In genomic region chr20:26010224-26010941, GRCh38 we compare ENCODE assay signal across 8 cellular contexts.
DNase-seq lines count a peak whose midpoint lies in the region; ATAC-seq and TF ChIP-seq lines count a peak whose summit lies in the region.
"Not testable (repeated sequence)": the region's sequence is repeated elsewhere in the genome, so short reads cannot be mapped to it uniquely, and the experiment has no call there.

No MANE protein-coding gene starts in this region.

- H3K4me3 Mint-ChIP-seq in activated T-cell treated with anti-CD3 and anti-CD28 coated beads, Interleukin-2, amount 50 U/mL, for 4 hours = peak overlapping the region; percentile 97

- H2AFZ ChIP-seq in OCI-LY1 (ENCODE audit: low read length) = not testable (repeated sequence)

- WGBS in sigmoid colon, 2 donors = 6 to 13% methylated on average over 10 of the region's 13 CpGs
- 3 to 5% methylated on average over 6 to 10 of the region's 13 CpGs for WGBS in aorta, 2 donors

- not testable (repeated sequence) for H3K9me3 ChIP-seq in OCI-LY1 (ENCODE audit: low read length); sigmoid colon; aorta (ENCODE audit: control insufficient read depth, low read length)

- H3K36me3 Mint-ChIP-seq in activated T-cell treated with anti-CD3 and anti-CD28 coated beads, Interleukin-2, amount 50 U/mL, for 4 hours (ENCODE audit: insufficient read depth) = not testable (repeated sequence)

- H3K27ac ChIP-seq in OCI-LY1 (ENCODE audit: low read depth, low read length, poor library complexity, severe bottlenecking) = not testable (repeated sequence)
- H3K27ac ChIP-seq in sigmoid colon (peak overlapping the region; percentile 76 to 88 (median 84)), aorta (ENCODE audit: low read depth in 1 of 2, low read length in 2 of 2) (peak overlapping the region in 1 of 2 donors; percentile 78)

- not testable (repeated sequence) for TF ChIP-seq EP300 in sigmoid colon (IDR thresholded peaks at IDR 0.05)

- intact Hi-C loops in sigmoid colon (cut with DNase I); aorta (cut with DNase I): not testable (repeated sequence)

- H3K27me3 ChIP-seq in OCI-LY1 (ENCODE audit: insufficient read depth, low read length); sigmoid colon; aorta (ENCODE audit: control insufficient read depth in 1 of 2, insufficient read depth in 2 of 2, low read length in 1 of 2): not testable (repeated sequence)

- DNase-seq in ELR (ENCODE audit: low read depth) = peak; percentile 35
- DNase-seq in activated T-cell treated with anti-CD3 and anti-CD28 coated beads, Interleukin-2, amount 50 U/mL, for 4 hours; sigmoid colon; aorta: not testable (repeated sequence)
- DNase-seq in cerebellar cortex (ENCODE audit: low spot score) = peak; percentile 23
- peak; percentile 50 for DNase-seq in glomerular visceral epithelial cell (ENCODE audit: extremely low spot score)
- peak; percentile 4 for DNase-seq in midbrain (lab: John Stamatoyannopoulos, UW)

- not testable (repeated sequence) for TF ChIP-seq CTCF in OCI-LY1 (IDR thresholded peaks at IDR 0.05; ENCODE audit: low read length); sigmoid colon (IDR thresholded peaks at IDR 0.05)

- not testable (repeated sequence) for ATAC-seq in activated T-cell treated with anti-CD3 and anti-CD28 coated beads, Interleukin-2, amount 50 U/mL, for 4 hours; aorta (ENCODE audit: low FRiP score)

- not testable (repeated sequence) for H3K9me3 Mint-ChIP-seq in activated T-cell treated with anti-CD3 and anti-CD28 coated beads, Interleukin-2, amount 50 U/mL, for 4 hours

- H3K4me3 ChIP-seq in OCI-LY1 (ENCODE audit: low read depth, low read length, poor library complexity, severe bottlenecking) (peak overlapping the region; percentile 61), sigmoid colon (peak overlapping the region; percentile 37 to 66 (median 56)), aorta (ENCODE audit: low read length in 2 of 2) (peak overlapping the region; percentile 32 to 87)

- not testable (repeated sequence) for H3K27me3 Mint-ChIP-seq in activated T-cell treated with anti-CD3 and anti-CD28 coated beads, Interleukin-2, amount 50 U/mL, for 4 hours (ENCODE audit: low read depth)

- not testable (repeated sequence) for H3F3A ChIP-seq in OCI-LY1 (ENCODE audit: insufficient read depth, low read length)

- H4K20me1 ChIP-seq in OCI-LY1 (ENCODE audit: insufficient read depth, low read length) = not testable (repeated sequence)

- peak overlapping the region; percentile 60 for H3K4me2 ChIP-seq in OCI-LY1 (ENCODE audit: low read length)

- not testable (repeated sequence) for H3K9me2 ChIP-seq in OCI-LY1 (ENCODE audit: low read depth, low read length)

- peak overlapping the region; percentile 47; the same call in 1 of the 2 replicates for H3K9ac ChIP-seq in OCI-LY1 (ENCODE audit: low read length)

- not testable (repeated sequence) for H3K4me1 Mint-ChIP-seq in activated T-cell treated with anti-CD3 and anti-CD28 coated beads, Interleukin-2, amount 50 U/mL, for 4 hours (ENCODE audit: low read depth)

- H3K36me3 ChIP-seq in OCI-LY1 (ENCODE audit: insufficient read depth, low read length); sigmoid colon; aorta (ENCODE audit: control insufficient read depth in 1 of 2, insufficient read depth in 2 of 2, low read length in 1 of 2): not testable (repeated sequence)

- H3K79me2 ChIP-seq in OCI-LY1 (ENCODE audit: insufficient read depth, low read length) = not testable (repeated sequence)

- H3K4me1 ChIP-seq in OCI-LY1 (ENCODE audit: insufficient read depth, low read length, severe bottlenecking); sigmoid colon; aorta (ENCODE audit: control insufficient read depth in 1 of 2, insufficient read depth in 2 of 2, low read length in 2 of 2): not testable (repeated sequence)

- not testable (repeated sequence) for TF ChIP-seq POLR2A in sigmoid colon (IDR thresholded peaks at IDR 0.05)
